8 cellular contexts compared by ENCODE assay signal in genomic region chr11:102109896-102110760, GRCh38. TPM values are rescaled to one million over a fixed set of nuclear protein-coding genes. Genes with fewer than 3 reads are reported as not detected.
DNase-seq lines count a peak whose midpoint lies in the region; ATAC-seq and TF ChIP-seq lines count a peak whose summit lies in the region.

TSS of gene YAP1 (plus strand) at chr11:102110447. CDS start at chr11:102110849, 402 bp downstream.

- no peaks in the 10 kb centered on the region for H3K9me3 Mint-ChIP-seq in endothelial cell (ENCODE audit: unreplicated experiment)

- 0% methylated on average over 78 to 87 of the region's 104 CpGs for WGBS in mesodermal cell (ENCODE audit: insufficient coverage in 2 of 2), 2 experiments

- peaks cover 7% of the 10 kb centered on the region for H3K36me3 Mint-ChIP-seq in endothelial cell (ENCODE audit: low read depth, unreplicated experiment)

- H3K36me3 ChIP-seq in mesodermal cell (ENCODE audit: control insufficient read depth, insufficient read depth, low read length): peaks cover 7% of the 10 kb centered on the region

- H3K27ac Mint-ChIP-seq in endothelial cell (ENCODE audit: unreplicated experiment): peak within 1 kb of the TSS; percentile 98

- peak within 1 kb of the TSS; percentile 89 for H3K4me3 ChIP-seq in mesodermal cell (ENCODE audit: extremely low read depth, insufficient read depth, low read length, poor library complexity, severe bottlenecking)

- H3K4me1 Mint-ChIP-seq in endothelial cell (ENCODE audit: unreplicated experiment): peaks cover 18% of the 10 kb centered on the region

- peak within 1 kb of the TSS; percentile 99 for H3K27ac ChIP-seq in mesodermal cell (ENCODE audit: low read depth, low read length, severe bottlenecking)

- peak within 1 kb of the TSS; percentile 97 for H3K4me3 Mint-ChIP-seq in endothelial cell (ENCODE audit: unreplicated experiment)

- H3K4me1 ChIP-seq in mesodermal cell (ENCODE audit: control insufficient read depth, insufficient read depth, low read length, poor library complexity, severe bottlenecking): peaks cover 17% of the 10 kb centered on the region

- H3K27me3 Mint-ChIP-seq in endothelial cell (ENCODE audit: unreplicated experiment): peaks cover 11% of the 10 kb centered on the region

- H3K9me3 ChIP-seq in mesodermal cell (ENCODE audit: control insufficient read depth, low read length): no peaks in the 10 kb centered on the region

- no peak for TF ChIP-seq CTCF in endothelial cell (IDR thresholded peaks at IDR 0.05; ENCODE audit: unreplicated experiment)

- DNase-seq in NCI-H69 (lab: John Stamatoyannopoulos, UW) (peak; percentile 57), endothelial cell (ENCODE audit: low spot score) (peak; percentile 92), NCI-H146 treated with DMSO at 0.1 percent for 48 hours (lab: John Stamatoyannopoulos, UW; ENCODE audit: unreplicated experiment) (no peak)
- peak; percentile 67 for DNase-seq in activated CD8-positive, alpha-beta memory T cell treated with anti-CD3 and anti-CD28 coated beads, Interleukin-2, amount 50 U/mL, for 4 hours
- DNase-seq in stimulated activated CD8-positive, alpha-beta memory T cell treated with anti-CD3 and anti-CD28 coated beads, Interleukin-15, amount 100 ng/mL, for 1 hour (ENCODE audit: low read depth): peak; percentile 32

- ATAC-seq in GM18508 (IDR thresholded peaks at IDR 0.05; ENCODE audit: insufficient read depth, unreplicated experiment) (peak; percentile 68), HG02852 (IDR thresholded peaks at IDR 0.05; ENCODE audit: unreplicated experiment) (peak; percentile 89)

RNA-seq across cellular contexts. Expression of gene YAP1, which starts in this region (rescaled TPM):
- total RNA-seq in endothelial cell (ENCODE audit: unreplicated experiment): 158 TPM
- 137 TPM for polyA plus RNA-seq in mesodermal cell (2013, experiment 1 of 2)
- 131 TPM for polyA plus RNA-seq in mesodermal cell (2013, experiment 2 of 2)
